Comparison of ENCODE assay signal across 21 cellular contexts in genomic region chr7:44186736-44187135, GRCh38. TPM values are rescaled to one million over a fixed set of nuclear protein-coding genes. Genes with fewer than 3 reads are reported as not detected.
A peak's percentile ranks its signal among the peaks of the same experiment; 100 is the strongest.
DNase-seq lines count a peak whose midpoint lies in the region; ATAC-seq and TF ChIP-seq lines count a peak whose summit lies in the region.
"Had no signal": no experiment of that assay in that cellular context is flagged by ENCODE, and none has a peak within 500 bp of the region (broad histone marks: within the 10 kb centered on the region; RNA-seq: fewer than 3 reads in every experiment).

No MANE protein-coding gene starts in this region.

- H3K4me1 Mint-ChIP-seq in stimulated activated naive CD8-positive, alpha-beta T cell treated with anti-CD3 and anti-CD28 coated beads, Interleukin-15, amount 100 ng/mL, for 72 hours: no peaks in the 10 kb centered on the region
- H3K4me1 Mint-ChIP-seq in stimulated activated naive B cell treated with anti-CD40 and anti-IgM and Interleukin-4, amounts not matched to agents 10 μg/mL and 1 μg/mL and 100 μg/mL, for 72 hours: peaks cover 4 to 6% of the 10 kb centered on the region in 2 donors
- no peaks in the 10 kb centered on the region for H3K4me1 Mint-ChIP-seq in progenitor cell of endocrine pancreas (ENCODE audit: low read depth)

- no peak for ATAC-seq in stimulated activated naive CD8-positive, alpha-beta T cell treated with anti-CD3 and anti-CD28 coated beads, Interleukin-15, amount 100 ng/mL, for 72 hours
- no peak for ATAC-seq in stimulated activated naive CD8-positive, alpha-beta T cell treated with anti-CD3 and anti-CD28 coated beads, Interleukin-15, Interleukin-2, amounts not matched to agents 100 U/mL and 50 U/mL, for 24 hours
- ATAC-seq in stimulated activated naive B cell treated with anti-CD40 and anti-IgM and Interleukin-4, amounts not matched to agents 10 μg/mL and 1 μg/mL and 100 μg/mL, for 72 hours (replicated peaks): no peak
- ATAC-seq: A549, HCT116, Panc1 had no signal

- DNase-seq in stimulated activated naive CD8-positive, alpha-beta T cell treated with anti-CD3 and anti-CD28 coated beads, Interleukin-15, amount 100 ng/mL, for 72 hours: no peak
- no peak for DNase-seq in stimulated activated naive CD8-positive, alpha-beta T cell treated with anti-CD3 and anti-CD28 coated beads, Interleukin-15, Interleukin-2, amounts not matched to agents 100 U/mL and 50 U/mL, for 24 hours
- DNase-seq in stimulated activated naive B cell treated with anti-CD40 and anti-IgM and Interleukin-4, amounts not matched to agents 10 μg/mL and 1 μg/mL and 100 μg/mL, for 72 hours: no peak
- DNase-seq in DMS114 treated with DMSO at 0.1 percent for 48 hours (lab: John Stamatoyannopoulos, UW; ENCODE audit: unreplicated experiment) (no peak), progenitor cell of endocrine pancreas (ENCODE audit: low spot score, unreplicated experiment) (no peak), amniotic stem cell (lab: John Stamatoyannopoulos, UW) (no peak)
- DNase-seq: BE2C, GOT3, KG1, NCI-H1417, NCI-H1694 treated with DMSO at 0.1 percent for 48 hours, NCI-H2081 treated with DMSO at 0.1 percent for 48 hours, NCI-H2171 treated with DMSO at 0.1 percent for 48 hours, NCI-H524 treated with DMSO at 0.1 percent for 48 hours, NCI-H82, SJCRH30 had no signal

- H3K4me3 ChIP-seq in endocrine pancreas (ENCODE audit: control insufficient read depth, insufficient read depth, low read length): peak overlapping the region; percentile 45
- H3K4me3 ChIP-seq: A549, SJCRH30 had no signal

- H3K4me1 ChIP-seq in endocrine pancreas (ENCODE audit: control insufficient read depth, insufficient read depth, low read length): peaks cover 8% of the 10 kb centered on the region
- H3K4me1 ChIP-seq: BE2C had no signal

- no peaks in the 10 kb centered on the region for H3K27me3 Mint-ChIP-seq in stimulated activated naive CD8-positive, alpha-beta T cell treated with anti-CD3 and anti-CD28 coated beads, Interleukin-15, amount 100 ng/mL, for 72 hours
- H3K27me3 Mint-ChIP-seq in stimulated activated naive B cell treated with anti-CD40 and anti-IgM and Interleukin-4, amounts not matched to agents 10 μg/mL and 1 μg/mL and 100 μg/mL, for 72 hours: no peaks in the 10 kb centered on the region
- peaks cover 7% of the 10 kb centered on the region for H3K27me3 Mint-ChIP-seq in progenitor cell of endocrine pancreas

- peak overlapping the region; percentile 32 to 41 for H3K27ac Mint-ChIP-seq in stimulated activated naive CD8-positive, alpha-beta T cell treated with anti-CD3 and anti-CD28 coated beads, Interleukin-15, amount 100 ng/mL, for 72 hours
- peak overlapping the region; percentile 28 for H3K27ac Mint-ChIP-seq in stimulated activated naive B cell treated with anti-CD40 and anti-IgM and Interleukin-4, amounts not matched to agents 10 μg/mL and 1 μg/mL and 100 μg/mL, for 72 hours
- no peak overlapping the region for H3K27ac Mint-ChIP-seq in progenitor cell of endocrine pancreas

- no peak overlapping the region for H3K4me3 Mint-ChIP-seq in stimulated activated naive CD8-positive, alpha-beta T cell treated with anti-CD3 and anti-CD28 coated beads, Interleukin-15, amount 100 ng/mL, for 72 hours
- H3K4me3 Mint-ChIP-seq in stimulated activated naive B cell treated with anti-CD40 and anti-IgM and Interleukin-4, amounts not matched to agents 10 μg/mL and 1 μg/mL and 100 μg/mL, for 72 hours: no peak overlapping the region
- H3K4me3 Mint-ChIP-seq in progenitor cell of endocrine pancreas (ENCODE audit: low read depth): no peak overlapping the region

- TF ChIP-seq CTCF in progenitor cell of endocrine pancreas (IDR thresholded peaks at IDR 0.05; ENCODE audit: unreplicated experiment): no peak

- H3K27me3 ChIP-seq in endocrine pancreas (ENCODE audit: control insufficient read depth, insufficient read depth, low read length): no peaks in the 10 kb centered on the region
- H3K27me3 ChIP-seq: BE2C, SJCRH30 had no signal

- no peak overlapping the region for H3K9ac ChIP-seq in endocrine pancreas (ENCODE audit: control insufficient read depth, insufficient read depth, low read length)

- H3K9me3 ChIP-seq in endocrine pancreas (ENCODE audit: control insufficient read depth, low read length): no peaks in the 10 kb centered on the region
- H3K9me3 ChIP-seq: BE2C had no signal

- H3K9me3 Mint-ChIP-seq in stimulated activated naive CD8-positive, alpha-beta T cell treated with anti-CD3 and anti-CD28 coated beads, Interleukin-15, amount 100 ng/mL, for 72 hours: peaks cover 0 to 4% of the 10 kb centered on the region in 2 donors
- H3K9me3 Mint-ChIP-seq in stimulated activated naive B cell treated with anti-CD40 and anti-IgM and Interleukin-4, amounts not matched to agents 10 μg/mL and 1 μg/mL and 100 μg/mL, for 72 hours: peaks cover 4 to 9% of the 10 kb centered on the region in 2 donors
- H3K9me3 Mint-ChIP-seq in progenitor cell of endocrine pancreas (ENCODE audit: low read depth): peaks cover 6% of the 10 kb centered on the region

- H3K36me3 Mint-ChIP-seq in stimulated activated naive B cell treated with anti-CD40 and anti-IgM and Interleukin-4, amounts not matched to agents 10 μg/mL and 1 μg/mL and 100 μg/mL, for 72 hours: no peaks in the 10 kb centered on the region
- H3K36me3 Mint-ChIP-seq in progenitor cell of endocrine pancreas (ENCODE audit: insufficient read depth): no peaks in the 10 kb centered on the region

- H3K36me3 ChIP-seq in endocrine pancreas (ENCODE audit: control insufficient read depth, insufficient read depth, low read length): peaks cover 12% of the 10 kb centered on the region
- H3K36me3 ChIP-seq: BE2C, SJCRH30 had no signal

RNA-seq across cellular contexts. Expression of gene GCK, which starts 2.5 kb away (rescaled TPM):
- 4.9 and 5.9 TPM in 2 replicates for total RNA-seq in progenitor cell of endocrine pancreas
- total RNA-seq: G401, SJCRH30 had no signal

RNA-seq across cellular contexts. Expression of gene YKT6, which starts 14.0 kb away (rescaled TPM):
- total RNA-seq in progenitor cell of endocrine pancreas: 79.2 and 82.5 TPM in 2 replicates

RNA-seq across cellular contexts. Expression of gene MYL7, which starts 45.6 kb away (rescaled TPM):
- 1.5 and 1.7 TPM in 2 replicates for total RNA-seq in progenitor cell of endocrine pancreas
- total RNA-seq: SJCRH30 had no signal
